In the genomic region with DNA sequence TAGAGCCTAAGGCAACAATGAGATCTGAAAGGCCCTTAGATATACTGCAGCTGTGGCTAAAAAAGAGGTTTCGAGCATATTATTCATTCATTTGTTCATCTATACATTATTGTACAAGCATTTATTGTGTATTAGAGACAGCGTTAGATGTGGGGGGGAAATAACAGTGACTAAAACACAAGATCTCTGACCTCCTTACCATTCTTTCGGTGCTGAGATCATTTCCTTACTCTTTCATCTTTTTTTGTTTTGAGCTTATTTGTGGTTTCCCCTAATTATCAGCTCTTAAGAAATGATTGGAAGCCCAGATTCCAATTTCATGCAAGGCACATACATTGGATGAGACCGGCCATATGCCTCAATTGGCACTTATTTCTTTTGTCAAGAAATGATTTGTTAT, we compare ENCODE assay signal across 1 cellular context.
TF ChIP-seq lines count a peak whose summit lies in the region.

No MANE protein-coding gene starts in this region.

TF ChIP-seq in GM12878, 131 proteins besides CTCF, POLR2A, EP300 and RAD21 (continued from another document and continues in another):
- TF ChIP-seq HCFC1 (IDR thresholded peaks at IDR 0.05; ENCODE audit: low read length) (no peak), ZNF622 (IDR thresholded peaks at IDR 0.05) (no peak), NR2F1 (conservative IDR thresholded peaks at IDR 0.05) (peak; percentile 94), STAT3 (IDR thresholded peaks at IDR 0.05; ENCODE audit: low read depth, low read length) (no peak), SMAD1 (IDR thresholded peaks at IDR 0.05; ENCODE audit: low read depth, partially characterized antibody) (no peak), SMARCA5 (IDR thresholded peaks at IDR 0.05) (no peak), RELA (IDR thresholded peaks at IDR 0.05; ENCODE audit: borderline replicate concordance, partially characterized antibody) (no peak), ZNF384 (IDR thresholded peaks at IDR 0.05; ENCODE audit: borderline replicate concordance, low read depth, low read length) (no peak), ZSCAN29 (IDR thresholded peaks at IDR 0.05) (no peak), MYC (IDR thresholded peaks at IDR 0.05; ENCODE audit: insufficient read depth, insufficient read length, insufficient replicate concordance, low read length, severe bottlenecking) (no peak), NFXL1 (IDR thresholded peaks at IDR 0.05; ENCODE audit: borderline replicate concordance) (no peak), SMC3 (IDR thresholded peaks at IDR 0.05; ENCODE audit: borderline replicate concordance, low read length) (no peak), CREM (IDR thresholded peaks at IDR 0.05; ENCODE audit: low read depth) (peak; percentile 74), BRCA1 (IDR thresholded peaks at IDR 0.05; ENCODE audit: low read depth, low read length) (no peak), MTA2 (IDR thresholded peaks at IDR 0.05; ENCODE audit: low read depth) (peak; percentile 97), JUND (IDR thresholded peaks at IDR 0.05; ENCODE audit: low read depth, low read length) (peak; percentile 29; the same call in 1 of the 2 replicates), ZZZ3 (IDR thresholded peaks at IDR 0.05; ENCODE audit: control insufficient read depth, insufficient read length, low read depth) (no peak), RELB (IDR thresholded peaks at IDR 0.05; ENCODE audit: low read depth) (peak; percentile 25; the same call in 1 of the 2 replicates), BACH1 (IDR thresholded peaks at IDR 0.05; ENCODE audit: borderline replicate concordance) (no peak), IRF3 (IDR thresholded peaks at IDR 0.05) (no peak), ATF2 (IDR thresholded peaks at IDR 0.05; ENCODE audit: low read length) (peak; percentile 50), ETV6 (conservative IDR thresholded peaks at IDR 0.05 in 1 of 2, IDR thresholded peaks at IDR 0.05 in 1 of 2; ENCODE audit: borderline replicate concordance in 1 of 2, low read depth in 1 of 2) (no peak), BCL3 (IDR thresholded peaks at IDR 0.05; ENCODE audit: borderline replicate concordance, insufficient read depth, low read depth, low read length, poor library complexity, severe bottlenecking) (no peak), PAX8 (IDR thresholded peaks at IDR 0.05) (no peak), ASH2L (IDR thresholded peaks at IDR 0.05; ENCODE audit: borderline replicate concordance, low read depth) (no peak), CUX1 (IDR thresholded peaks at IDR 0.05; ENCODE audit: insufficient replicate concordance, low read depth, low read length) (peak; percentile 54), CBFB (IDR thresholded peaks at IDR 0.05; ENCODE audit: low read depth) (peak; percentile 58; the same call in 1 of the 2 replicates), NBN (IDR thresholded peaks at IDR 0.05) (no peak), CREB1 (IDR thresholded peaks at IDR 0.05; ENCODE audit: low read depth) (no peak), RB1 (IDR thresholded peaks at IDR 0.05; ENCODE audit: borderline replicate concordance) (no peak), RUNX3 (IDR thresholded peaks at IDR 0.05; ENCODE audit: low read length) (peak; percentile 96), IKZF1 (conservative IDR thresholded peaks at IDR 0.05) (peak; percentile 65), BCL11A (IDR thresholded peaks at IDR 0.05; ENCODE audit: low read depth, low read length) (peak; percentile 79), RAD51 (IDR thresholded peaks at IDR 0.05) (no peak), FOS (IDR thresholded peaks at IDR 0.05; ENCODE audit: borderline replicate concordance, extremely low read depth, insufficient read length) (no peak), MEF2A (IDR thresholded peaks at IDR 0.05; ENCODE audit: insufficient read depth, low read depth, low read length) (no peak), TAF1 (IDR thresholded peaks at IDR 0.05; ENCODE audit: borderline replicate concordance, low read depth, low read length) (no peak), HDGF (IDR thresholded peaks at IDR 0.05) (no peak)
- TF ChIP-seq, protein P1, sequence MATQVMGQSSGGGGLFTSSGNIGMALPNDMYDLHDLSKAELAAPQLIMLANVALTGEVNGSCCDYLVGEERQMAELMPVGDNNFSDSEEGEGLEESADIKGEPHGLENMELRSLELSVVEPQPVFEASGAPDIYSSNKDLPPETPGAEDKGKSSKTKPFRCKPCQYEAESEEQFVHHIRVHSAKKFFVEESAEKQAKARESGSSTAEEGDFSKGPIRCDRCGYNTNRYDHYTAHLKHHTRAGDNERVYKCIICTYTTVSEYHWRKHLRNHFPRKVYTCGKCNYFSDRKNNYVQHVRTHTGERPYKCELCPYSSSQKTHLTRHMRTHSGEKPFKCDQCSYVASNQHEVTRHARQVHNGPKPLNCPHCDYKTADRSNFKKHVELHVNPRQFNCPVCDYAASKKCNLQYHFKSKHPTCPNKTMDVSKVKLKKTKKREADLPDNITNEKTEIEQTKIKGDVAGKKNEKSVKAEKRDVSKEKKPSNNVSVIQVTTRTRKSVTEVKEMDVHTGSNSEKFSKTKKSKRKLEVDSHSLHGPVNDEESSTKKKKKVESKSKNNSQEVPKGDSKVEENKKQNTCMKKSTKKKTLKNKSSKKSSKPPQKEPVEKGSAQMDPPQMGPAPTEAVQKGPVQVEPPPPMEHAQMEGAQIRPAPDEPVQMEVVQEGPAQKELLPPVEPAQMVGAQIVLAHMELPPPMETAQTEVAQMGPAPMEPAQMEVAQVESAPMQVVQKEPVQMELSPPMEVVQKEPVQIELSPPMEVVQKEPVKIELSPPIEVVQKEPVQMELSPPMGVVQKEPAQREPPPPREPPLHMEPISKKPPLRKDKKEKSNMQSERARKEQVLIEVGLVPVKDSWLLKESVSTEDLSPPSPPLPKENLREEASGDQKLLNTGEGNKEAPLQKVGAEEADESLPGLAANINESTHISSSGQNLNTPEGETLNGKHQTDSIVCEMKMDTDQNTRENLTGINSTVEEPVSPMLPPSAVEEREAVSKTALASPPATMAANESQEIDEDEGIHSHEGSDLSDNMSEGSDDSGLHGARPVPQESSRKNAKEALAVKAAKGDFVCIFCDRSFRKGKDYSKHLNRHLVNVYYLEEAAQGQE (IDR thresholded peaks at IDR 0.05; ENCODE audit: low read depth, low read length), result no peak
- TF ChIP-seq, protein P2, sequence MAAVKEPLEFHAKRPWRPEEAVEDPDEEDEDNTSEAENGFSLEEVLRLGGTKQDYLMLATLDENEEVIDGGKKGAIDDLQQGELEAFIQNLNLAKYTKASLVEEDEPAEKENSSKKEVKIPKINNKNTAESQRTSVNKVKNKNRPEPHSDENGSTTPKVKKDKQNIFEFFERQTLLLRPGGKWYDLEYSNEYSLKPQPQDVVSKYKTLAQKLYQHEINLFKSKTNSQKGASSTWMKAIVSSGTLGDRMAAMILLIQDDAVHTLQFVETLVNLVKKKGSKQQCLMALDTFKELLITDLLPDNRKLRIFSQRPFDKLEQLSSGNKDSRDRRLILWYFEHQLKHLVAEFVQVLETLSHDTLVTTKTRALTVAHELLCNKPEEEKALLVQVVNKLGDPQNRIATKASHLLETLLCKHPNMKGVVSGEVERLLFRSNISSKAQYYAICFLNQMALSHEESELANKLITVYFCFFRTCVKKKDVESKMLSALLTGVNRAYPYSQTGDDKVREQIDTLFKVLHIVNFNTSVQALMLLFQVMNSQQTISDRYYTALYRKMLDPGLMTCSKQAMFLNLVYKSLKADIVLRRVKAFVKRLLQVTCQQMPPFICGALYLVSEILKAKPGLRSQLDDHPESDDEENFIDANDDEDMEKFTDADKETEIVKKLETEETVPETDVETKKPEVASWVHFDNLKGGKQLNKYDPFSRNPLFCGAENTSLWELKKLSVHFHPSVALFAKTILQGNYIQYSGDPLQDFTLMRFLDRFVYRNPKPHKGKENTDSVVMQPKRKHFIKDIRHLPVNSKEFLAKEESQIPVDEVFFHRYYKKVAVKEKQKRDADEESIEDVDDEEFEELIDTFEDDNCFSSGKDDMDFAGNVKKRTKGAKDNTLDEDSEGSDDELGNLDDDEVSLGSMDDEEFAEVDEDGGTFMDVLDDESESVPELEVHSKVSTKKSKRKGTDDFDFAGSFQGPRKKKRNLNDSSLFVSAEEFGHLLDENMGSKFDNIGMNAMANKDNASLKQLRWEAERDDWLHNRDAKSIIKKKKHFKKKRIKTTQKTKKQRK (IDR thresholded peaks at IDR 0.05; ENCODE audit: low read depth, low read length), result no peak
